Comparison of ENCODE assay signal across 1 cellular context in the genomic region with DNA sequence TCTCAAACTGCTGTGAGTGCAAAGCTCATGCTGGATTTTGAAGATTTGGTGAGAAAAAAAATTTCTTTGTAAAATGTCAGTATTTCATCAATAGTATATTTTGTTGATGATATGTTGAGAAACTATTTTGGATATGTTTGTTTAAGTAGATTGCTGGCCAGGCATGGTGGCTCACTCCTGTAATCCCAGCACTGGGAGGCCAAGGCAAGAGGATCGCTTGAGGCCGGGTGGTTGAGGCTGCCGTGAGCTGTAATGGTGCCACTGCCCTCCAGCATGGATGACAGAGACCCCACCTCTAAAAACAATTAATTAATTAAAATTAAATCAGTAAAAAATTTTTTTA.
TF ChIP-seq lines count a peak whose summit lies in the region.

No MANE protein-coding gene starts in this region.

TF ChIP-seq in GM23338, 12 proteins besides CTCF, POLR2A, EP300 and RAD21:
- TF ChIP-seq STAT1 (IDR thresholded peaks at IDR 0.05; ENCODE audit: unreplicated experiment) = no peak
- TF ChIP-seq, protein P1, sequence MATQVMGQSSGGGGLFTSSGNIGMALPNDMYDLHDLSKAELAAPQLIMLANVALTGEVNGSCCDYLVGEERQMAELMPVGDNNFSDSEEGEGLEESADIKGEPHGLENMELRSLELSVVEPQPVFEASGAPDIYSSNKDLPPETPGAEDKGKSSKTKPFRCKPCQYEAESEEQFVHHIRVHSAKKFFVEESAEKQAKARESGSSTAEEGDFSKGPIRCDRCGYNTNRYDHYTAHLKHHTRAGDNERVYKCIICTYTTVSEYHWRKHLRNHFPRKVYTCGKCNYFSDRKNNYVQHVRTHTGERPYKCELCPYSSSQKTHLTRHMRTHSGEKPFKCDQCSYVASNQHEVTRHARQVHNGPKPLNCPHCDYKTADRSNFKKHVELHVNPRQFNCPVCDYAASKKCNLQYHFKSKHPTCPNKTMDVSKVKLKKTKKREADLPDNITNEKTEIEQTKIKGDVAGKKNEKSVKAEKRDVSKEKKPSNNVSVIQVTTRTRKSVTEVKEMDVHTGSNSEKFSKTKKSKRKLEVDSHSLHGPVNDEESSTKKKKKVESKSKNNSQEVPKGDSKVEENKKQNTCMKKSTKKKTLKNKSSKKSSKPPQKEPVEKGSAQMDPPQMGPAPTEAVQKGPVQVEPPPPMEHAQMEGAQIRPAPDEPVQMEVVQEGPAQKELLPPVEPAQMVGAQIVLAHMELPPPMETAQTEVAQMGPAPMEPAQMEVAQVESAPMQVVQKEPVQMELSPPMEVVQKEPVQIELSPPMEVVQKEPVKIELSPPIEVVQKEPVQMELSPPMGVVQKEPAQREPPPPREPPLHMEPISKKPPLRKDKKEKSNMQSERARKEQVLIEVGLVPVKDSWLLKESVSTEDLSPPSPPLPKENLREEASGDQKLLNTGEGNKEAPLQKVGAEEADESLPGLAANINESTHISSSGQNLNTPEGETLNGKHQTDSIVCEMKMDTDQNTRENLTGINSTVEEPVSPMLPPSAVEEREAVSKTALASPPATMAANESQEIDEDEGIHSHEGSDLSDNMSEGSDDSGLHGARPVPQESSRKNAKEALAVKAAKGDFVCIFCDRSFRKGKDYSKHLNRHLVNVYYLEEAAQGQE (IDR thresholded peaks at IDR 0.05; ENCODE audit: unreplicated experiment) = no peak
- TF ChIP-seq EZH2phosphoT487 (IDR thresholded peaks at IDR 0.05; ENCODE audit: unreplicated experiment) = no peak
- TF ChIP-seq EZH2 (IDR thresholded peaks at IDR 0.05; ENCODE audit: low read depth, unreplicated experiment) = no peak
- no peak for TF ChIP-seq NANOG (IDR thresholded peaks at IDR 0.05; ENCODE audit: borderline replicate concordance)
